In genomic region chr6:121394151-121394550, GRCh38 we compare ENCODE assay signal across 23 cellular contexts. TPM values are rescaled to one million over a fixed set of nuclear protein-coding genes. Genes with fewer than 3 reads are reported as not detected.
A peak's percentile ranks its signal among the peaks of the same experiment; 100 is the strongest.
DNase-seq lines count a peak whose midpoint lies in the region; ATAC-seq and TF ChIP-seq lines count a peak whose summit lies in the region.
"Had no signal": no experiment of that assay in that cellular context is flagged by ENCODE, and none has a peak within 500 bp of the region (broad histone marks: within the 10 kb centered on the region; RNA-seq: fewer than 3 reads in every experiment).

No MANE protein-coding gene starts in this region.

- no peak overlapping the region for H3K4me3 ChIP-seq in colonic mucosa
- H3K4me3 ChIP-seq: A549; BLaER1 treated with 17β-estradiol and CSF1 and Interleukin-3, amounts not matched to agents 10 nM and 100 nM; HAP-1 had no signal

- H3K4me3 Mint-ChIP-seq in activated naive CD4-positive, alpha-beta T cell treated with anti-CD3 and anti-CD28 coated beads, Interleukin-2, amount 10 ng/mL, durations not matched to agents 7 days and 5 days = no peak overlapping the region
- H3K4me3 Mint-ChIP-seq: CD14-positive monocyte; CD4-positive, alpha-beta memory T cell; HFFc6 had no signal

- peak; percentile 15 for DNase-seq in NCI-H2227 (lab: John Stamatoyannopoulos, UW; ENCODE audit: unreplicated experiment)
- DNase-seq in NCI-H2227 treated with DMSO at 0.1 percent for 48 hours (lab: John Stamatoyannopoulos, UW) = no peak
- DNase-seq in NCI-H69 (lab: John Stamatoyannopoulos, UW) = peak; percentile 78
- DNase-seq in myocyte (ENCODE audit: low read depth) = peak; percentile 26
- no peak for DNase-seq in Right ventricle myocardium superior
- no peak for DNase-seq in activated naive CD4-positive, alpha-beta T cell treated with anti-CD3 and anti-CD28 coated beads, Interleukin-2, amount 10 ng/mL, durations not matched to agents 7 days and 5 days
- DNase-seq in colonic mucosa = no peak
- DNase-seq: 8988T; ACHN; AML-193; BE2C; Calu3; CD4-positive, alpha-beta memory T cell; COR-L47; DMS53; DMS79 treated with DMSO at 0.1 percent for 48 hours; GF-D8; GOT3; HFFc6 had no signal

- no peaks in the 10 kb centered on the region for H3K4me1 Mint-ChIP-seq in activated naive CD4-positive, alpha-beta T cell treated with anti-CD3 and anti-CD28 coated beads, Interleukin-2, amount 10 ng/mL, durations not matched to agents 7 days and 5 days
- H3K4me1 Mint-ChIP-seq: CD14-positive monocyte; CD4-positive, alpha-beta memory T cell had no signal

- H3K36me3 ChIP-seq in colonic mucosa = no peaks in the 10 kb centered on the region
- H3K36me3 ChIP-seq: BE2C; BLaER1 treated with 17β-estradiol and CSF1 and Interleukin-3, amounts not matched to agents 10 nM and 100 nM; HAP-1 had no signal

- TF ChIP-seq CTCF in colonic mucosa (IDR thresholded peaks at IDR 0.05) = no peak

- H3K27ac Mint-ChIP-seq in activated naive CD4-positive, alpha-beta T cell treated with anti-CD3 and anti-CD28 coated beads, Interleukin-2, amount 10 ng/mL, durations not matched to agents 7 days and 5 days = no peak overlapping the region
- H3K27ac Mint-ChIP-seq: CD14-positive monocyte; CD4-positive, alpha-beta memory T cell; HFFc6 had no signal

- no peak for ATAC-seq in Right ventricle myocardium superior (ENCODE audit: poor library complexity)
- ATAC-seq: A549 had no signal

- H3K9me3 Mint-ChIP-seq in activated naive CD4-positive, alpha-beta T cell treated with anti-CD3 and anti-CD28 coated beads, Interleukin-2, amount 10 ng/mL, durations not matched to agents 7 days and 5 days = no peaks in the 10 kb centered on the region
- H3K9me3 Mint-ChIP-seq: HFFc6 had no signal

- no peaks in the 10 kb centered on the region for H3K27me3 ChIP-seq in colonic mucosa
- H3K27me3 ChIP-seq: BE2C; BLaER1 treated with 17β-estradiol and CSF1 and Interleukin-3, amounts not matched to agents 10 nM and 100 nM had no signal

- H3K9me3 ChIP-seq in colonic mucosa = no peaks in the 10 kb centered on the region
- H3K9me3 ChIP-seq: A549; BE2C; BLaER1 treated with 17β-estradiol and CSF1 and Interleukin-3, amounts not matched to agents 10 nM and 100 nM; HAP-1 had no signal

- no peaks in the 10 kb centered on the region for H3K4me1 ChIP-seq in colonic mucosa
- H3K4me1 ChIP-seq: A549, BE2C, HAP-1 had no signal

- peaks cover 2% of the 10 kb centered on the region for H3K27me3 Mint-ChIP-seq in activated naive CD4-positive, alpha-beta T cell treated with anti-CD3 and anti-CD28 coated beads, Interleukin-2, amount 10 ng/mL, durations not matched to agents 7 days and 5 days

- no peaks in the 10 kb centered on the region for H3K36me3 Mint-ChIP-seq in activated naive CD4-positive, alpha-beta T cell treated with anti-CD3 and anti-CD28 coated beads, Interleukin-2, amount 10 ng/mL, durations not matched to agents 7 days and 5 days
- H3K36me3 Mint-ChIP-seq: CD14-positive monocyte; CD4-positive, alpha-beta memory T cell had no signal

- intact Hi-C loops in Right ventricle myocardium superior (cut with DNase I) (no loop called here), colonic mucosa (cut with DNase I) (no loop called here)

- H3K9ac ChIP-seq in colonic mucosa (ENCODE audit: low read depth in 2 of 2, low read length in 2 of 2) = no peak overlapping the region

- CTCF ChIA-PET in activated naive CD4-positive, alpha-beta T cell treated with anti-CD3 and anti-CD28 coated beads, Interleukin-2, amount 10 ng/mL, durations not matched to agents 7 days and 5 days (lab: Charles Lee) = no interaction called here

- no peak overlapping the region for H3K27ac ChIP-seq in colonic mucosa
- H3K27ac ChIP-seq: A549; BLaER1 treated with 17β-estradiol and CSF1 and Interleukin-3, amounts not matched to agents 10 nM and 100 nM had no signal

RNA-seq across cellular contexts. Expression of gene GJA1, which starts 41.3 kb away (rescaled TPM):
- total RNA-seq in myocyte (3.3 and 4.0 TPM in 2 replicates), Right ventricle myocardium superior (214 TPM), colonic mucosa (10 to 100 TPM in 1 of 2 donors, 1 to 10 TPM in 1; 8.2 to 13.7 TPM)
- polyA plus RNA-seq in myocyte (2012) = 8.6 TPM
- total RNA-seq: CD4-positive, alpha-beta memory T cell had no signal
- polyA plus RNA-seq: CD14-positive monocyte; CD4-positive, alpha-beta memory T cell had no signal

RNA-seq across cellular contexts. Expression of gene TBC1D32, which starts 59.9 kb away (rescaled TPM):
- 8.4 and 9.5 TPM in 2 replicates for total RNA-seq in myocyte
- polyA plus RNA-seq in myocyte (2012) = 2.4 TPM
- 3.9 TPM for total RNA-seq in Right ventricle myocardium superior
- total RNA-seq in colonic mucosa = 1 to 10 TPM; 6.0 to 8.3 TPM

Comparison
In these comparisons a context has a peak if more than half of its experiments do, and no peak if none do; other contexts are left out.
1. DNase-seq: peak in NCI-H2227 (single experiment), NCI-H69 (single experiment) and myocyte (single experiment); none in NCI-H2227 treated with DMSO at 0.1 percent for 48 hours (single experiment), Right ventricle myocardium superior (single experiment), activated naive CD4-positive, alpha-beta T cell treated with anti-CD3 and anti-CD28 coated beads, Interleukin-2, amount 10 ng/mL, durations not matched to agents 7 days and 5 days (single experiment) and colonic mucosa (single experiment).
2. RNA of gene GJA1, which starts 41.3 kb away (total RNA-seq): 214 TPM in Right ventricle myocardium superior (single experiment); 8.2 to 13.7 TPM in colonic mucosa and 3.3 to 4.0 TPM in myocyte; every median in the first group is over 10 times any median in the second.